In the genomic region with DNA sequence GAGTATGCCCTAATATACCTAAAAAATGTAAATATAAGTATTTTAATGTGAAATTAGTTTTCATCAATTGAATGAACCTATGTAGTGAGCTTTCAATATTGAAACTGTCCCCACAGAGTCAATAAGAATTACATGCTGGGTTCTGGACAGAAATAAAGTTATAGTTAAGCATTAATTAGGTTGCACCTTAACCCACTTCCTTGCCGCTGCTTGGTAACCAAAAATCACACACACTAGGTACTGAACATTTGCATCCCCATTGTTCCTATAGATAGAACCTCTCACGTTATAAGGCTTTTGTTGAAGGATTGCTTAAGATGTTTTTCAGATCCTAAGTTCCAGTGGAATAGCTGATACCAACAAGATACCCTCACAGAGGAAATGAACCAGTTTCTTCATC, we compare ENCODE assay signal across 29 cellular contexts.
DNase-seq lines count a peak whose midpoint lies in the region; ATAC-seq, FAIRE-seq and TF ChIP-seq lines count a peak whose summit lies in the region.
"Had no signal": no experiment of that assay in that cellular context is flagged by ENCODE, and none has a peak within 500 bp of the region (broad histone marks: within the 10 kb centered on the region; RNA-seq: fewer than 3 reads in every experiment).

No MANE protein-coding gene starts in this region.

- H2AFZ ChIP-seq in GM23338 = no peak overlapping the region

- no peak for TF ChIP-seq CTCF in GM23338 (conservative IDR thresholded peaks at IDR 0.05; ENCODE audit: low read depth in 2 of 2)

- H3K36me3 Mint-ChIP-seq in GM23338 (ENCODE audit: low read depth) = no peaks in the 10 kb centered on the region
- H3K36me3 Mint-ChIP-seq: CD8-positive, alpha-beta T cell had no signal

- H3K9me3 ChIP-seq in small intestine (ENCODE audit: control insufficient read depth, low read depth) = no peaks in the 10 kb centered on the region
- H3K9me3 ChIP-seq: BLaER1 treated with 17β-estradiol and CSF1 and Interleukin-3, amounts not matched to agents 10 nM and 100 nM; Caco-2 had no signal

- H3K27ac Mint-ChIP-seq in GM23338 = no peak overlapping the region
- H3K27ac Mint-ChIP-seq: B cell; CD4-positive, alpha-beta T cell; CD8-positive, alpha-beta T cell had no signal

- H3K4me2 ChIP-seq in GM23338 = no peak overlapping the region
- H3K4me2 ChIP-seq: BLaER1 treated with 17β-estradiol and CSF1 and Interleukin-3, amounts not matched to agents 10 nM and 100 nM had no signal

- DNase-seq in GM23338 (ENCODE audit: low spot score) = peak; percentile 3
- peak; percentile 37 for DNase-seq in small intestine
- DNase-seq in HCEC 1CT = no peak
- DNase-seq in AG08396 (ENCODE audit: low spot score) = no peak
- no peak for DNase-seq in NK-92 treated with Interleukin-12 subunit alpha and Interleukin-12 subunit beta, amount 100 ng/mL, for 24 hours (lab: John Stamatoyannopoulos, UW)
- DNase-seq: 8988T; ACHN; AML-193; Caco-2; CD4-positive, alpha-beta T cell; CD8-positive, alpha-beta T cell; DMS 273 treated with DMSO at 0.1 percent for 48 hours; DMS153; DMS53; DMS79; DND-41; EL; GDM1 had no signal

- WGBS in small intestine, 3 donors = 15 to 58% (median 33%) methylated on average over 2 of the region's 2 CpGs

- no peaks in the 10 kb centered on the region for H3K79me2 ChIP-seq in GM23338 (replicated peaks; ENCODE audit: insufficient read depth)

- H3K27ac ChIP-seq in GM23338 (ENCODE audit: low read depth) = no peak overlapping the region
- no peak overlapping the region for H3K27ac ChIP-seq in small intestine (ENCODE audit: low read depth in 1 of 2, low read length in 1 of 2)
- H3K27ac ChIP-seq: BLaER1 treated with 17β-estradiol and CSF1 and Interleukin-3, amounts not matched to agents 10 nM and 100 nM; C4-2B had no signal

- H3F3A ChIP-seq in GM23338 (replicated peaks; ENCODE audit: low read depth) = no peaks in the 10 kb centered on the region

- no peak overlapping the region for H3K4me3 Mint-ChIP-seq in GM23338
- H3K4me3 Mint-ChIP-seq: B cell; CD4-positive, alpha-beta T cell; CD8-positive, alpha-beta T cell had no signal

- H3K9me3 Mint-ChIP-seq in GM23338 = no peaks in the 10 kb centered on the region
- H3K9me3 Mint-ChIP-seq: CD4-positive, alpha-beta T cell; CD8-positive, alpha-beta T cell had no signal

- no peak for FAIRE-seq in small intestine (lab: Jason Lieb, UNC)
- FAIRE-seq: A204.1, GM12878, GM12892, GM18507, GM19239 had no signal

- no peaks in the 10 kb centered on the region for H3K9me2 ChIP-seq in GM23338 (ENCODE audit: insufficient read depth)

- no peaks in the 10 kb centered on the region for H3K36me3 ChIP-seq in GM23338 (ENCODE audit: insufficient read depth)
- no peaks in the 10 kb centered on the region for H3K36me3 ChIP-seq in small intestine (ENCODE audit: control insufficient read depth in 2 of 2, insufficient read depth in 2 of 2, low read length in 2 of 2)
- H3K36me3 ChIP-seq: BLaER1 treated with 17β-estradiol and CSF1 and Interleukin-3, amounts not matched to agents 10 nM and 100 nM had no signal

- H3K4me3 ChIP-seq in GM23338 (no peak overlapping the region), small intestine (ENCODE audit: low read depth in 1 of 2, low read length in 2 of 2) (no peak overlapping the region)
- H3K4me3 ChIP-seq: BLaER1 treated with 17β-estradiol and CSF1 and Interleukin-3, amounts not matched to agents 10 nM and 100 nM; GM12878 had no signal

- no peaks in the 10 kb centered on the region for H3K27me3 Mint-ChIP-seq in GM23338 (ENCODE audit: insufficient read depth, low read depth, poor library complexity)
- H3K27me3 Mint-ChIP-seq: B cell had no signal

- ATAC-seq in GM18909 (IDR thresholded peaks at IDR 0.05; ENCODE audit: poor library complexity, unreplicated experiment) = peak; percentile 52
- ATAC-seq in GM23338 = no peak
- ATAC-seq in HG03175 (IDR thresholded peaks at IDR 0.05; ENCODE audit: unreplicated experiment) = peak; percentile 81
- ATAC-seq in GM19467 (IDR thresholded peaks at IDR 0.05; ENCODE audit: unreplicated experiment) = no peak
- ATAC-seq: CD8-positive, alpha-beta T cell; GM12878 had no signal

- no peaks in the 10 kb centered on the region for H3K27me3 ChIP-seq in GM23338 (ENCODE audit: insufficient read depth)
- H3K27me3 ChIP-seq in small intestine (ENCODE audit: control insufficient read depth in 2 of 2, insufficient read depth in 2 of 2, low read length in 2 of 2) = no peaks in the 10 kb centered on the region
- H3K27me3 ChIP-seq: BLaER1 treated with 17β-estradiol and CSF1 and Interleukin-3, amounts not matched to agents 10 nM and 100 nM had no signal

- H3K4me1 Mint-ChIP-seq in GM23338 = peaks cover 5% of the 10 kb centered on the region; the same call in 2 of the 3 replicates
- H3K4me1 Mint-ChIP-seq: B cell had no signal

- no peaks in the 10 kb centered on the region for H4K20me1 ChIP-seq in GM23338 (replicated peaks; ENCODE audit: insufficient read depth)
- H4K20me1 ChIP-seq: BLaER1 treated with 17β-estradiol and CSF1 and Interleukin-3, amounts not matched to agents 10 nM and 100 nM had no signal

- H3K4me1 ChIP-seq in GM23338 (ENCODE audit: insufficient read depth) = no peaks in the 10 kb centered on the region
- peaks cover 0 to 1% of the 10 kb centered on the region in 2 donors for H3K4me1 ChIP-seq in small intestine (ENCODE audit: control insufficient read depth in 2 of 2, insufficient read depth in 1 of 2, low read depth in 1 of 2, low read length in 1 of 2)
- H3K4me1 ChIP-seq: BLaER1 treated with 17β-estradiol and CSF1 and Interleukin-3, amounts not matched to agents 10 nM and 100 nM; Caco-2 had no signal

TF ChIP-seq in GM23338, 12 proteins besides CTCF, POLR2A, EP300 and RAD21:
- TF ChIP-seq ZNF114 (CRISPR knock-in tag; IDR thresholded peaks at IDR 0.05) (no peak), NANOG (IDR thresholded peaks at IDR 0.05; ENCODE audit: borderline replicate concordance) (no peak)

Comparison
In these comparisons a context has a peak if more than half of its experiments do, and no peak if none do; other contexts are left out.
1. ATAC-seq: peak in GM18909 (single experiment) and HG03175 (single experiment); none in GM23338 (single experiment) and GM19467 (single experiment).
2. DNase-seq: peak in GM23338 (single experiment) and small intestine (single experiment); none in HCEC 1CT (single experiment), AG08396 (single experiment) and NK-92 treated with Interleukin-12 subunit alpha and Interleukin-12 subunit beta, amount 100 ng/mL, for 24 hours (single experiment).